ENCODE assay signal across 19 cellular contexts in genomic region chr13:113149711-113150544, GRCh38. TPM values are rescaled to one million over a fixed set of nuclear protein-coding genes. Genes with fewer than 3 reads are reported as not detected.
DNase-seq lines count a peak whose midpoint lies in the region; ATAC-seq and TF ChIP-seq lines count a peak whose summit lies in the region.
"Had no signal": no experiment of that assay in that cellular context is flagged by ENCODE, and none has a peak within 500 bp of the region (broad histone marks: within the 10 kb centered on the region; RNA-seq: fewer than 3 reads in every experiment).

No MANE protein-coding gene starts in this region.

- TF ChIP-seq CTCF in nephron (IDR thresholded peaks at IDR 0.05; ENCODE audit: unreplicated experiment in 3 of 3) = no peak
- TF ChIP-seq CTCF in type B pancreatic cell (conservative IDR thresholded peaks at IDR 0.05) = no peak

- H3K4me1 Mint-ChIP-seq in nephron = peaks cover 21% of the 10 kb centered on the region
- peaks cover 9% of the 10 kb centered on the region for H3K4me1 Mint-ChIP-seq in type B pancreatic cell (ENCODE audit: unreplicated experiment)

- ATAC-seq in Right ventricle myocardium inferior = no peak
- ATAC-seq in left cardiac atrium = no peak
- ATAC-seq: A549 had no signal

- peaks cover 12% of the 10 kb centered on the region for H3K27me3 Mint-ChIP-seq in nephron (ENCODE audit: low read depth)
- peaks cover 11% of the 10 kb centered on the region for H3K27me3 Mint-ChIP-seq in type B pancreatic cell
- H3K27me3 Mint-ChIP-seq: CD4-positive, alpha-beta memory T cell had no signal

- intact Hi-C loops in Right ventricle myocardium inferior (cut with DNase I) = loop anchor here (5.0 to 10.0 kb wide), 4 partner anchors 57 to 245 kb away; partner anchors contain the start of genes CUL4A and PCID2
- intact Hi-C loops in left cardiac atrium (cut with DNase I) = loop anchor here in 1 of 2 donors (5.0 kb wide), 1 partner anchor 52 kb away; no protein-coding TSS in a partner anchor

- peak overlapping the region in 2 of 3 experiments; percentile 22 to 49 for H3K27ac Mint-ChIP-seq in nephron
- no peak overlapping the region for H3K27ac Mint-ChIP-seq in type B pancreatic cell

- H3K9me3 Mint-ChIP-seq in nephron (no peaks in the 10 kb centered on the region), type B pancreatic cell (no peaks in the 10 kb centered on the region)

- no peaks in the 10 kb centered on the region for H3K36me3 Mint-ChIP-seq in nephron (ENCODE audit: low read depth)
- H3K36me3 Mint-ChIP-seq in type B pancreatic cell = no peaks in the 10 kb centered on the region

- H3K4me3 Mint-ChIP-seq in nephron = no peak overlapping the region
- H3K4me3 Mint-ChIP-seq in type B pancreatic cell = no peak overlapping the region

- DNase-seq in Right ventricle myocardium inferior (ENCODE audit: missing footprints) (peak; percentile 61), left cardiac atrium (no peak), ecto neural progenitor cell (ENCODE audit: low spot score) (peak; percentile 45), type B pancreatic cell (ENCODE audit: extremely low spot score, unreplicated experiment) (peak; percentile 61), NCI-H2171 treated with DMSO at 0.1 percent for 48 hours (lab: John Stamatoyannopoulos, UW) (no peak), COLO668 (lab: John Stamatoyannopoulos, UW; ENCODE audit: unreplicated experiment) (no peak), NCI-H446 treated with DMSO at 0.1 percent for 48 hours (lab: John Stamatoyannopoulos, UW) (no peak)
- DNase-seq: CD4-positive, alpha-beta memory T cell; KG1; NCI-H1105 treated with DMSO at 0.1 percent for 48 hours; NCI-H1694; NCI-H2081 treated with DMSO at 0.1 percent for 48 hours; NCI-H510A; NCI-H748 treated with DMSO at 0.1 percent for 48 hours; NK-92 treated with Interleukin-12 subunit alpha and Interleukin-12 subunit beta, amount 100 ng/mL, for 24 hours; Peyer's patch had no signal

RNA-seq across cellular contexts. Expression of gene PROZ, which starts 8.5 kb away (rescaled TPM):
- total RNA-seq in Right ventricle myocardium inferior (not detected), left cardiac atrium (not detected), type B pancreatic cell (ENCODE audit: low replicate concordance) (not detected in 2 replicates)
- total RNA-seq: CD4-positive, alpha-beta memory T cell; H1 had no signal

RNA-seq across cellular contexts. Expression of gene F10, which starts 27.3 kb away (rescaled TPM):
- total RNA-seq in Right ventricle myocardium inferior = 5.2 TPM
- total RNA-seq in left cardiac atrium = 10 to 100 TPM; 17.5 to 19.6 TPM
- total RNA-seq in type B pancreatic cell (ENCODE audit: low replicate concordance) = 34.4 and 53.6 TPM in 2 replicates
- total RNA-seq: CD4-positive, alpha-beta memory T cell had no signal

RNA-seq across cellular contexts. Expression of gene F7, which starts 44.3 kb away (rescaled TPM):
- total RNA-seq in Right ventricle myocardium inferior = not detected
- under 1 TPM; 0.16 to 0.29 TPM for total RNA-seq in left cardiac atrium
- 3.0 and 5.3 TPM in 2 replicates for total RNA-seq in type B pancreatic cell (ENCODE audit: low replicate concordance)
- total RNA-seq: CD4-positive, alpha-beta memory T cell had no signal

RNA-seq across cellular contexts. Expression of gene PCID2, which starts 58.5 kb away (rescaled TPM):
- 57.2 TPM for total RNA-seq in Right ventricle myocardium inferior
- total RNA-seq in left cardiac atrium = 10 to 100 TPM; 38.3 to 39.9 TPM
- total RNA-seq in type B pancreatic cell (ENCODE audit: low replicate concordance) = 46.3 and 59.7 TPM in 2 replicates

RNA-seq across cellular contexts. Expression of gene CUL4A, which starts 59.5 kb away (rescaled TPM):
- total RNA-seq in Right ventricle myocardium inferior (143 TPM), left cardiac atrium (10 to 100 TPM; 73.9 to 86.2 TPM), type B pancreatic cell (ENCODE audit: low replicate concordance) (64.6 and 69.9 TPM in 2 replicates)

Comparison
In these comparisons a context has a peak if more than half of its experiments do, and no peak if none do; other contexts are left out.
1. DNase-seq: peak in Right ventricle myocardium inferior (single experiment), ecto neural progenitor cell (single experiment) and type B pancreatic cell (single experiment); none in left cardiac atrium (single experiment), NCI-H2171 treated with DMSO at 0.1 percent for 48 hours (single experiment), COLO668 (single experiment) and NCI-H446 treated with DMSO at 0.1 percent for 48 hours (single experiment).